22 cellular contexts compared by ENCODE assay signal in genomic region chr4:14581741-14582140, GRCh38.
"Had no signal": no experiment of that assay in that cellular context is flagged by ENCODE, and none has a peak within 500 bp of the region (broad histone marks: within the 10 kb centered on the region; RNA-seq: fewer than 3 reads in every experiment).

No MANE protein-coding gene starts in this region.

- H3K4me3 ChIP-seq: colonic mucosa, esophagus muscularis mucosa, gastroesophageal sphincter, heart right ventricle, left lung, lower lobe of right lung, mucosa of descending colon had no signal

- H3K27me3 Mint-ChIP-seq: dendritic cell treated with granulocyte-macrophage colony-stimulating factor and Interleukin-4, amounts not matched to agents 40 ng/mL and 50 ng/mL, for 4 days had no signal

- H3K36me3 ChIP-seq: colonic mucosa, esophagus muscularis mucosa, gastroesophageal sphincter, heart right ventricle, left lung, lower lobe of right lung had no signal

- DNase-seq: colonic mucosa; cortex of kidney; effector CD4-positive, alpha-beta T cell; effector memory CD4-positive, alpha-beta T cell; foreskin keratinocyte; head of caudate nucleus; heart right ventricle; hippocampal formation; left cardiac atrium; left lung; left ventricle myocardium superior; lower lobe of right lung; mucosa of descending colon had no signal

- ATAC-seq: foreskin keratinocyte, gastroesophageal sphincter, heart right ventricle, left cardiac atrium, left lung, lower lobe of right lung, mucosa of descending colon had no signal

- H3K4me3 Mint-ChIP-seq: dendritic cell treated with granulocyte-macrophage colony-stimulating factor and Interleukin-4, amounts not matched to agents 40 ng/mL and 50 ng/mL, for 4 days; memory B cell; mesothelial cell of epicardium had no signal

- H3K9me3 ChIP-seq: colonic mucosa, esophagus muscularis mucosa, gastroesophageal sphincter, left lung, lower lobe of right lung, mucosa of descending colon had no signal

- H3K9me3 Mint-ChIP-seq: mesothelial cell of epicardium had no signal

- H3K27me3 ChIP-seq: colonic mucosa, esophagus muscularis mucosa, foreskin keratinocyte, gastroesophageal sphincter, heart right ventricle, left lung had no signal

- H3K36me3 Mint-ChIP-seq: memory B cell, mesothelial cell of epicardium had no signal

- H3K27ac Mint-ChIP-seq: dendritic cell treated with granulocyte-macrophage colony-stimulating factor and Interleukin-4, amounts not matched to agents 40 ng/mL and 50 ng/mL, for 4 days; memory B cell; mesothelial cell of epicardium had no signal

- H3K4me1 Mint-ChIP-seq: memory B cell, mesothelial cell of epicardium had no signal

- H3K4me1 ChIP-seq: colonic mucosa, esophagus muscularis mucosa, foreskin keratinocyte, gastroesophageal sphincter, left lung, lower lobe of right lung had no signal

- FAIRE-seq: endothelial cell of umbilical vein, frontal cortex, islet of Langerhans, keratinocyte had no signal

- H3K27ac ChIP-seq: colonic mucosa, esophagus muscularis mucosa, foreskin keratinocyte, gastroesophageal sphincter, heart right ventricle, left lung, lower lobe of right lung had no signal
